ENCODE assay signal across 28 cellular contexts in genomic region chr1:235342471-235342870, GRCh38.
"Had no signal": no experiment of that assay in that cellular context is flagged by ENCODE, and none has a peak within 500 bp of the region (broad histone marks: within the 10 kb centered on the region; RNA-seq: fewer than 3 reads in every experiment).

No MANE protein-coding gene starts in this region.

- ATAC-seq: effector memory CD8-positive, alpha-beta T cell; gastroesophageal sphincter; left ventricle myocardium superior; natural killer cell treated with Interleukin-12 subunit alpha and Interleukin-12 subunit beta and Interleukin-15 and Interleukin-18, amount 100 ng/mL, for 72 hours; pancreas; psoas muscle; stimulated activated memory B cell treated with anti-CD40 and anti-IgM and Interleukin-4, amounts not matched to agents 10 μg/mL and 1 μg/mL and 100 μg/mL, for 72 hours; T-cell had no signal

- H3K9me3 Mint-ChIP-seq: activated naive CD8-positive, alpha-beta T cell treated with anti-CD3 and anti-CD28 coated beads for 36 hours; central memory CD8-positive, alpha-beta T cell; effector memory CD8-positive, alpha-beta T cell; mesothelial cell of epicardium; natural killer cell treated with Interleukin-12 subunit alpha and Interleukin-12 subunit beta and Interleukin-15 and Interleukin-18, amount 100 ng/mL, for 72 hours; stimulated activated memory B cell treated with anti-CD40 and anti-IgM and Interleukin-4, amounts not matched to agents 10 μg/mL and 1 μg/mL and 100 μg/mL, for 72 hours; T-cell; T-helper 2 cell treated with Interferon-gamma antibody and Interleukin-4, amounts not matched to agents 5 μg/mL and 100 μg/mL, for 36 hours had no signal

- H3K9me3 ChIP-seq: breast epithelium, esophagus squamous epithelium, gastroesophageal sphincter, neutrophil, pancreas, psoas muscle, right atrium auricular region, stomach, suprapubic skin, tibial nerve had no signal

- H3K4me3 ChIP-seq: breast epithelium, esophagus squamous epithelium, gastroesophageal sphincter, pancreas, psoas muscle, right atrium auricular region, stomach, suprapubic skin, tibial nerve had no signal

- H3K4me1 ChIP-seq: breast epithelium, esophagus squamous epithelium, pancreas, psoas muscle, right atrium auricular region, suprapubic skin, tibial nerve had no signal

- FAIRE-seq: colon, islet of Langerhans, pancreas had no signal

- H3K27ac Mint-ChIP-seq: effector memory CD8-positive, alpha-beta T cell; mesothelial cell of epicardium; natural killer cell treated with Interleukin-12 subunit alpha and Interleukin-12 subunit beta and Interleukin-15 and Interleukin-18, amount 100 ng/mL, for 72 hours; stimulated activated memory B cell treated with anti-CD40 and anti-IgM and Interleukin-4, amounts not matched to agents 10 μg/mL and 1 μg/mL and 100 μg/mL, for 72 hours; T-cell; T-helper 2 cell treated with Interferon-gamma antibody and Interleukin-4, amounts not matched to agents 5 μg/mL and 100 μg/mL, for 36 hours had no signal

- H3K4me3 Mint-ChIP-seq: activated naive CD8-positive, alpha-beta T cell treated with anti-CD3 and anti-CD28 coated beads for 36 hours; central memory CD8-positive, alpha-beta T cell; effector memory CD8-positive, alpha-beta T cell; mesothelial cell of epicardium; natural killer cell treated with Interleukin-12 subunit alpha and Interleukin-12 subunit beta and Interleukin-15 and Interleukin-18, amount 100 ng/mL, for 72 hours; stimulated activated memory B cell treated with anti-CD40 and anti-IgM and Interleukin-4, amounts not matched to agents 10 μg/mL and 1 μg/mL and 100 μg/mL, for 72 hours; T-cell; T-helper 2 cell treated with Interferon-gamma antibody and Interleukin-4, amounts not matched to agents 5 μg/mL and 100 μg/mL, for 36 hours had no signal

- H3K4me1 Mint-ChIP-seq: mesothelial cell of epicardium; stimulated activated memory B cell treated with anti-CD40 and anti-IgM and Interleukin-4, amounts not matched to agents 10 μg/mL and 1 μg/mL and 100 μg/mL, for 72 hours had no signal

- H3K27ac ChIP-seq: breast epithelium, esophagus squamous epithelium, gastroesophageal sphincter, neutrophil, pancreas, psoas muscle, right atrium auricular region, stomach, suprapubic skin, tibial nerve had no signal

- DNase-seq: activated CD4-positive, alpha-beta T cell treated with anti-CD3 and anti-CD28 coated beads for 1 hour; activated gamma-delta T cell treated with Interleukin-2 at 50 U/mL for 16 hours; activated naive CD8-positive, alpha-beta T cell treated with anti-CD3 and anti-CD28 coated beads for 36 hours; activated T-cell treated with anti-CD3 and anti-CD28 coated beads for 4 hours; amniotic stem cell; effector memory CD8-positive, alpha-beta T cell; esophagus squamous epithelium; head of caudate nucleus; left ventricle myocardium superior; mammary epithelial cell; pancreas; psoas muscle; stimulated activated CD4-positive, alpha-beta T cell treated with anti-CD3 and anti-CD28 coated beads, Interleukin-12 subunit alpha, Interleukin-12 subunit beta, amount 100 ng/mL, for 4 hours; stomach; T-cell had no signal

- H3K27me3 Mint-ChIP-seq: activated naive CD8-positive, alpha-beta T cell treated with anti-CD3 and anti-CD28 coated beads for 36 hours; central memory CD8-positive, alpha-beta T cell; effector memory CD8-positive, alpha-beta T cell; natural killer cell treated with Interleukin-12 subunit alpha and Interleukin-12 subunit beta and Interleukin-15 and Interleukin-18, amount 100 ng/mL, for 72 hours; stimulated activated memory B cell treated with anti-CD40 and anti-IgM and Interleukin-4, amounts not matched to agents 10 μg/mL and 1 μg/mL and 100 μg/mL, for 72 hours; T-cell had no signal

- H3K27me3 ChIP-seq: breast epithelium, esophagus squamous epithelium, gastroesophageal sphincter, neutrophil, pancreas, right atrium auricular region, stomach, suprapubic skin, tibial nerve had no signal
